21 cellular contexts compared by ENCODE assay signal in genomic region chr6:33294086-33294823, GRCh38. TPM values are rescaled to one million over a fixed set of nuclear protein-coding genes. Genes with fewer than 3 reads are reported as not detected.
DNase-seq lines count a peak whose midpoint lies in the region; ATAC-seq and TF ChIP-seq lines count a peak whose summit lies in the region.
"Had no signal": no experiment of that assay in that cellular context is flagged by ENCODE, and none has a peak within 500 bp of the region (broad histone marks: within the 10 kb centered on the region; RNA-seq: fewer than 3 reads in every experiment).

No MANE protein-coding gene starts in this region.

- H3K4me3 ChIP-seq in CD4-positive, alpha-beta memory T cell (ENCODE audit: low read length in 2 of 2): no peak overlapping the region
- H3K4me3 ChIP-seq in Panc1 (ENCODE audit: low read depth in 2 of 2, low read length in 2 of 2): no peak overlapping the region
- H3K4me3 ChIP-seq in osteoblast (ENCODE audit: insufficient read depth, low read length): no peak overlapping the region
- H3K4me3 ChIP-seq: dorsolateral prefrontal cortex, gastrocnemius medialis, GM23248, transverse colon had no signal

- H4K20me1 ChIP-seq in osteoblast (ENCODE audit: insufficient read depth, low read length): no peaks in the 10 kb centered on the region

- peaks cover 59% of the 10 kb centered on the region for H3K36me3 ChIP-seq in CD4-positive, alpha-beta memory T cell (ENCODE audit: insufficient read depth, low read length)
- H3K36me3 ChIP-seq in Panc1 (ENCODE audit: control insufficient read depth, insufficient read depth, low read length) (peaks cover 2% of the 10 kb centered on the region; the same call in 1 of the 2 replicates), osteoblast (ENCODE audit: insufficient read depth, low read length) (peaks cover 28% of the 10 kb centered on the region)

- no peaks in the 10 kb centered on the region for H3K9me3 ChIP-seq in CD4-positive, alpha-beta memory T cell (ENCODE audit: control insufficient read depth in 1 of 2, low read length in 2 of 2)
- H3K9me3 ChIP-seq in Panc1 (ENCODE audit: control insufficient read depth, insufficient read depth, low read depth, low read length): no peaks in the 10 kb centered on the region
- H3K9me3 ChIP-seq in osteoblast (ENCODE audit: low read depth, low read length): no peaks in the 10 kb centered on the region
- H3K9me3 ChIP-seq: gastrocnemius medialis, SK-N-SH, transverse colon had no signal

- in situ Hi-C loops in Panc1 (cut with HindIII; ENCODE audit: low pct_unique_long_range_greater_than_20kb, low sequenced_read_pairs) (no loop called here), KBM-7 (cut with MboI; ENCODE audit: low pct_unique_long_range_greater_than_20kb, low sequenced_read_pairs) (no loop called here)

- DNase-seq in CD4-positive, alpha-beta memory T cell: no peak
- DNase-seq in Panc1 (ENCODE audit: low read depth, low spot score) (no peak), chondrocyte (ENCODE audit: low spot score) (peak; percentile 20), osteoblast (ENCODE audit: insufficient read length, low spot score, missing footprints) (peak; percentile 74), NCI-H526 (lab: John Stamatoyannopoulos, UW) (no peak), KBM-7 (no peak)
- DNase-seq in stimulated activated CD4-positive, alpha-beta T cell treated with anti-CD3 and anti-CD28 coated beads, Interleukin-4, amount 100 ng/mL, for 4 hours: no peak
- DNase-seq: CD4-positive, CD25-positive, alpha-beta regulatory T cell; dorsolateral prefrontal cortex; gastrocnemius medialis; GM23248; hippocampal formation; Kasumi-1; MV-4-11; NCI-H1694; NCI-H446 treated with DMSO at 0.1 percent for 48 hours; nucleus accumbens; SK-N-SH; transverse colon had no signal

- H3K27me3 Mint-ChIP-seq in CD4-positive, alpha-beta memory T cell: peaks cover 0 to 4% of the 10 kb centered on the region in 2 donors
- no peaks in the 10 kb centered on the region for H3K27me3 Mint-ChIP-seq in chondrocyte (ENCODE audit: low read depth)

- TF ChIP-seq CTCF in Panc1 (IDR thresholded peaks at IDR 0.05) (no peak), chondrocyte (IDR thresholded peaks at IDR 0.05) (no peak), osteoblast (IDR thresholded peaks at IDR 0.05; ENCODE audit: extremely low read depth, low read depth, low read length) (no peak)

- BruUV-seq in Panc1 (replicated peaks; lab: Mats Ljungman, UMichigan): TSS peak; percentile 61

- POLR2A ChIA-PET in CD4-positive, alpha-beta memory T cell (lab: Charles Lee; ENCODE audit: partially characterized antibody): interaction anchor here (1.6 to 8.8 kb wide), 2 partner anchors 17 to 45 kb away, joined by 3 to 220 read pairs; partner anchors contain the start of gene B3GALT4
- POLR2A ChIA-PET in Panc1 (lab: Charles Lee): no interaction called here

- H3K27ac Mint-ChIP-seq in CD4-positive, alpha-beta memory T cell: peak overlapping the region in 4 of 7 donors; percentile 37 to 68 (median 48)
- H3K27ac Mint-ChIP-seq in chondrocyte (ENCODE audit: unreplicated experiment): no peak overlapping the region
- H3K27ac Mint-ChIP-seq: T-helper 2 cell treated with Interferon-gamma antibody and Interleukin-4, amounts not matched to agents 5 μg/mL and 100 μg/mL, for 36 hours had no signal

- no peaks in the 10 kb centered on the region for H3K9me3 Mint-ChIP-seq in CD4-positive, alpha-beta memory T cell
- no peaks in the 10 kb centered on the region for H3K9me3 Mint-ChIP-seq in chondrocyte (ENCODE audit: low read depth)
- H3K9me3 Mint-ChIP-seq: T-helper 2 cell treated with Interferon-gamma antibody and Interleukin-4, amounts not matched to agents 5 μg/mL and 100 μg/mL, for 36 hours had no signal

- no peak overlapping the region for H3K4me2 ChIP-seq in osteoblast (ENCODE audit: insufficient read depth, low read length)
- H3K4me2 ChIP-seq: SK-N-SH had no signal

- peaks cover 4 to 48% of the 10 kb centered on the region in 2 donors for H3K36me3 Mint-ChIP-seq in CD4-positive, alpha-beta memory T cell
- peaks cover 6% of the 10 kb centered on the region for H3K36me3 Mint-ChIP-seq in chondrocyte (ENCODE audit: low read depth)

- no peak overlapping the region for H3K4me3 Mint-ChIP-seq in CD4-positive, alpha-beta memory T cell
- no peak overlapping the region for H3K4me3 Mint-ChIP-seq in chondrocyte (ENCODE audit: unreplicated experiment)
- H3K4me3 Mint-ChIP-seq: T-helper 2 cell treated with Interferon-gamma antibody and Interleukin-4, amounts not matched to agents 5 μg/mL and 100 μg/mL, for 36 hours had no signal

- intact Hi-C loops in CD4-positive, alpha-beta memory T cell (cut with micrococcal nuclease): no loop called here
- intact Hi-C loops in Panc1 (cut with micrococcal nuclease; ENCODE audit: unreplicated experiment): no loop called here

- peaks cover 22 to 40% (median 30%) of the 10 kb centered on the region in 4 donors for H3K4me1 Mint-ChIP-seq in CD4-positive, alpha-beta memory T cell
- H3K4me1 Mint-ChIP-seq in chondrocyte (ENCODE audit: low read depth): peaks cover 34% of the 10 kb centered on the region

- H3K27ac ChIP-seq in CD4-positive, alpha-beta memory T cell (ENCODE audit: low read depth, low read length): no peak overlapping the region
- H3K27ac ChIP-seq in Panc1 (ENCODE audit: low read length): no peak overlapping the region
- no peak overlapping the region for H3K27ac ChIP-seq in osteoblast (ENCODE audit: low read depth, low read length)
- H3K27ac ChIP-seq: dorsolateral prefrontal cortex, gastrocnemius medialis, GM23248, HL-60, transverse colon had no signal

- no peaks in the 10 kb centered on the region for H3K27me3 ChIP-seq in CD4-positive, alpha-beta memory T cell (ENCODE audit: insufficient read depth, low read length)
- H3K27me3 ChIP-seq in Panc1 (ENCODE audit: control insufficient read depth, insufficient read depth, low read length) (no peaks in the 10 kb centered on the region), osteoblast (ENCODE audit: insufficient read depth, low read length) (no peaks in the 10 kb centered on the region)
- H3K27me3 ChIP-seq: dorsolateral prefrontal cortex, gastrocnemius medialis, transverse colon had no signal

- H3K4me1 ChIP-seq in CD4-positive, alpha-beta memory T cell (ENCODE audit: insufficient read depth, low read length): peaks cover 28% of the 10 kb centered on the region
- H3K4me1 ChIP-seq in Panc1 (ENCODE audit: control insufficient read depth, insufficient read depth, low read length): peaks cover 19% of the 10 kb centered on the region
- peaks cover 11% of the 10 kb centered on the region for H3K4me1 ChIP-seq in osteoblast (ENCODE audit: insufficient read depth, low read length)

- CTCF ChIA-PET in CD4-positive, alpha-beta memory T cell (lab: Charles Lee; ENCODE audit: partially characterized antibody): no interaction called here
- CTCF ChIA-PET in Panc1 (lab: Charles Lee): no interaction called here

- no peak overlapping the region for H2AFZ ChIP-seq in osteoblast (ENCODE audit: low read length)
- H2AFZ ChIP-seq: GM23248 had no signal

- ATAC-seq in Panc1: no peak
- ATAC-seq: gastrocnemius medialis had no signal

- peaks cover 27% of the 10 kb centered on the region for H3K79me2 ChIP-seq in osteoblast (ENCODE audit: insufficient read depth, low read length)

RNA-seq across cellular contexts. Expression of gene RGL2, which starts 4.5 kb away (rescaled TPM):
- 10 to 100 TPM; 66.8 to 67.9 TPM for total RNA-seq in CD4-positive, alpha-beta memory T cell
- 10 to 100 TPM in 1 of 2 donors, 1 to 10 TPM in 1; 10.0 to 12.5 TPM for polyA plus RNA-seq in CD4-positive, alpha-beta memory T cell
- 84.4 TPM for total RNA-seq in Panc1 (2021; ENCODE audit: unreplicated experiment)
- 102 TPM for polyA plus RNA-seq in Panc1 (2012; ENCODE audit: insufficient read length)
- 39.2 to 54.5 TPM (median 50.5 TPM) in 3 replicates for total RNA-seq in chondrocyte
- total RNA-seq in osteoblast: 33.9 and 35.5 TPM in 2 replicates

RNA-seq across cellular contexts. Expression of gene PFDN6, which starts 4.9 kb away (rescaled TPM):
- 10 to 100 TPM; 43.6 to 45.5 TPM for total RNA-seq in CD4-positive, alpha-beta memory T cell
- polyA plus RNA-seq in CD4-positive, alpha-beta memory T cell: 10 to 100 TPM; 33.1 to 36.7 TPM
- total RNA-seq in Panc1 (2021; ENCODE audit: unreplicated experiment) (101 TPM), chondrocyte (25.3 to 35.5 TPM (median 27.8 TPM) in 3 replicates), osteoblast (14.1 and 15.9 TPM in 2 replicates)
- polyA plus RNA-seq in Panc1 (2012; ENCODE audit: insufficient read length): 127 TPM

RNA-seq across cellular contexts. Expression of gene WDR46, which starts 5.2 kb away (rescaled TPM):
- 10 to 100 TPM; 60.8 to 66.1 TPM for total RNA-seq in CD4-positive, alpha-beta memory T cell
- polyA plus RNA-seq in CD4-positive, alpha-beta memory T cell: 10 to 100 TPM; 65.8 to 88.9 TPM
- total RNA-seq in Panc1 (2021; ENCODE audit: unreplicated experiment) (80.6 TPM), chondrocyte (42.4 to 79.7 TPM (median 48.1 TPM) in 3 replicates), osteoblast (85.7 and 86.9 TPM in 2 replicates)
- 80.7 TPM for polyA plus RNA-seq in Panc1 (2012; ENCODE audit: insufficient read length)

RNA-seq across cellular contexts. Expression of gene B3GALT4, which starts 17.3 kb away (rescaled TPM):
- 10 to 100 TPM; 43.3 to 46.7 TPM for total RNA-seq in CD4-positive, alpha-beta memory T cell
- polyA plus RNA-seq in CD4-positive, alpha-beta memory T cell: 10 to 100 TPM; 22.2 to 30.5 TPM
- 6.0 TPM for total RNA-seq in Panc1 (2021; ENCODE audit: unreplicated experiment)
- polyA plus RNA-seq in Panc1 (2012; ENCODE audit: insufficient read length): 6.4 TPM
- 6.5 to 9.2 TPM (median 7.3 TPM) in 3 replicates for total RNA-seq in chondrocyte
- 3.8 and 4.3 TPM in 2 replicates for total RNA-seq in osteoblast

RNA-seq across cellular contexts. Expression of gene TAPBP, which starts 19.6 kb away (rescaled TPM):
- total RNA-seq in CD4-positive, alpha-beta memory T cell: 100 to 1,000 TPM; 240 to 248 TPM
- polyA plus RNA-seq in CD4-positive, alpha-beta memory T cell: 100 to 1,000 TPM; 277 to 370 TPM
- total RNA-seq in Panc1 (2021; ENCODE audit: unreplicated experiment) (246 TPM), chondrocyte (86.2 to 102 TPM (median 88.1 TPM) in 3 replicates), osteoblast (90.2 and 92.6 TPM in 2 replicates)
- polyA plus RNA-seq in Panc1 (2012; ENCODE audit: insufficient read length): 167 TPM

Comparison
In these comparisons a context has a peak if more than half of its experiments do, and no peak if none do; other contexts are left out.
1. DNase-seq: peak in chondrocyte (single experiment) and osteoblast (single experiment); none in CD4-positive, alpha-beta memory T cell (0 of 5), Panc1 (single experiment), stimulated activated CD4-positive, alpha-beta T cell treated with anti-CD3 and anti-CD28 coated beads, Interleukin-4, amount 100 ng/mL, for 4 hours (0 of 2), NCI-H526 (0 of 2) and KBM-7 (single experiment).